In genomic region chr20:34675561-34675960, GRCh38 we compare ENCODE assay signal across 10 cellular contexts. TPM values are rescaled to one million over a fixed set of nuclear protein-coding genes. Genes with fewer than 3 reads are reported as not detected.
DNase-seq lines count a peak whose midpoint lies in the region; ATAC-seq and TF ChIP-seq lines count a peak whose summit lies in the region.
"Had no signal": no experiment of that assay in that cellular context is flagged by ENCODE, and none has a peak within 500 bp of the region (broad histone marks: within the 10 kb centered on the region; RNA-seq: fewer than 3 reads in every experiment).

No MANE protein-coding gene starts in this region.

- TF ChIP-seq CTCF in epithelial cell of esophagus (IDR thresholded peaks at IDR 0.05; ENCODE audit: insufficient read depth, low read depth, low read length, missing control alignments) (no peak), smooth muscle cell (IDR thresholded peaks at IDR 0.05; ENCODE audit: borderline replicate concordance, insufficient read depth, poor library complexity, severe bottlenecking) (no peak)

- WGBS in smooth muscle cell (ENCODE audit: low lambda C conversion rate), result 84% methylated on average over 3 of the region's 3 CpGs

- H3K4me1 Mint-ChIP-seq in activated T-cell treated with anti-CD3 and anti-CD28 coated beads, Interleukin-2, amount 50 U/mL, for 72 hours (ENCODE audit: low read depth), result peaks cover 44% of the 10 kb centered on the region
- H3K4me1 Mint-ChIP-seq in activated naive CD4-positive, alpha-beta T cell treated with anti-CD3 and anti-CD28 coated beads, Interleukin-2, amount 10 ng/mL, durations not matched to agents 7 days and 5 days, result peaks cover 20% of the 10 kb centered on the region

- H3K4me3 Mint-ChIP-seq in activated T-cell treated with anti-CD3 and anti-CD28 coated beads, Interleukin-2, amount 50 U/mL, for 72 hours, result peak overlapping the region; percentile 82 to 98
- H3K4me3 Mint-ChIP-seq in activated naive CD4-positive, alpha-beta T cell treated with anti-CD3 and anti-CD28 coated beads, Interleukin-2, amount 10 ng/mL, durations not matched to agents 7 days and 5 days, result no peak overlapping the region

- no peak overlapping the region for H3K27ac ChIP-seq in smooth muscle cell (ENCODE audit: low read depth)

- no peak overlapping the region for H3K9ac ChIP-seq in smooth muscle cell (ENCODE audit: low read depth)

- ATAC-seq in activated T-cell treated with anti-CD3 and anti-CD28 coated beads, Interleukin-2, amount 50 U/mL, for 72 hours (replicated peaks in 1 of 2), result no peak
- no peak for ATAC-seq in GM18511 (IDR thresholded peaks at IDR 0.05; ENCODE audit: unreplicated experiment)

- no peaks in the 10 kb centered on the region for H3K27me3 Mint-ChIP-seq in activated T-cell treated with anti-CD3 and anti-CD28 coated beads, Interleukin-2, amount 50 U/mL, for 72 hours (ENCODE audit: low read depth)
- no peaks in the 10 kb centered on the region for H3K27me3 Mint-ChIP-seq in activated naive CD4-positive, alpha-beta T cell treated with anti-CD3 and anti-CD28 coated beads, Interleukin-2, amount 10 ng/mL, durations not matched to agents 7 days and 5 days

- peaks cover 2 to 9% of the 10 kb centered on the region in 2 donors for H3K36me3 Mint-ChIP-seq in activated T-cell treated with anti-CD3 and anti-CD28 coated beads, Interleukin-2, amount 50 U/mL, for 72 hours (ENCODE audit: insufficient read depth in 2 of 2)
- H3K36me3 Mint-ChIP-seq in activated naive CD4-positive, alpha-beta T cell treated with anti-CD3 and anti-CD28 coated beads, Interleukin-2, amount 10 ng/mL, durations not matched to agents 7 days and 5 days, result no peaks in the 10 kb centered on the region

- no peaks in the 10 kb centered on the region for H3K27me3 ChIP-seq in smooth muscle cell (ENCODE audit: low read depth)
- H3K27me3 ChIP-seq: BE2C had no signal

- no peak overlapping the region for H3K27ac Mint-ChIP-seq in activated T-cell treated with anti-CD3 and anti-CD28 coated beads, Interleukin-2, amount 50 U/mL, for 72 hours
- H3K27ac Mint-ChIP-seq in activated naive CD4-positive, alpha-beta T cell treated with anti-CD3 and anti-CD28 coated beads, Interleukin-2, amount 10 ng/mL, durations not matched to agents 7 days and 5 days, result no peak overlapping the region

- H3K4me3 ChIP-seq in epithelial cell of esophagus (ENCODE audit: low read length) (peak overlapping the region; percentile 78), smooth muscle cell (peak overlapping the region; percentile 83)

- no peaks in the 10 kb centered on the region for H3K4me1 ChIP-seq in smooth muscle cell (ENCODE audit: low read depth)
- H3K4me1 ChIP-seq: BE2C had no signal

- H3K4me2 ChIP-seq in smooth muscle cell, result peak overlapping the region; percentile 90

- H3K36me3 ChIP-seq in smooth muscle cell (ENCODE audit: low read depth), result no peaks in the 10 kb centered on the region
- H3K36me3 ChIP-seq: BE2C had no signal

- H4K20me1 ChIP-seq in smooth muscle cell (ENCODE audit: low read depth), result no peaks in the 10 kb centered on the region

- H3K9me3 Mint-ChIP-seq in activated T-cell treated with anti-CD3 and anti-CD28 coated beads, Interleukin-2, amount 50 U/mL, for 72 hours, result no peaks in the 10 kb centered on the region
- H3K9me3 Mint-ChIP-seq in activated naive CD4-positive, alpha-beta T cell treated with anti-CD3 and anti-CD28 coated beads, Interleukin-2, amount 10 ng/mL, durations not matched to agents 7 days and 5 days, result no peaks in the 10 kb centered on the region

- no peak overlapping the region for H2AFZ ChIP-seq in smooth muscle cell (ENCODE audit: low read depth)

- no peaks in the 10 kb centered on the region for H3K9me3 ChIP-seq in smooth muscle cell (replicated peaks; ENCODE audit: low read depth)
- H3K9me3 ChIP-seq: BE2C had no signal

- H3F3A ChIP-seq in smooth muscle cell (ENCODE audit: low read depth), result no peaks in the 10 kb centered on the region

- DNase-seq in activated T-cell treated with anti-CD3 and anti-CD28 coated beads, Interleukin-2, amount 50 U/mL, for 72 hours, result no peak
- DNase-seq in activated T-cell treated with anti-CD3 and anti-CD28 coated beads, Interleukin-2, amount 50 U/mL, for 1 hour, result no peak
- peak; percentile 22 for DNase-seq in OCI-M1 (lab: John Stamatoyannopoulos, UW)
- DNase-seq in epithelial cell of esophagus (ENCODE audit: low read depth), result no peak
- no peak for DNase-seq in smooth muscle cell (lab: John Stamatoyannopoulos, UW; ENCODE audit: unreplicated experiment)
- no peak for DNase-seq in HuH-7.5 (ENCODE audit: low spot score)
- no peak for DNase-seq in activated naive CD4-positive, alpha-beta T cell treated with anti-CD3 and anti-CD28 coated beads, Interleukin-2, amount 10 ng/mL, durations not matched to agents 7 days and 5 days
- DNase-seq: activated CD4-positive, alpha-beta T cell treated with anti-CD3 and anti-CD28 coated beads for 48 hours; BE2C had no signal

- H3K79me2 ChIP-seq in smooth muscle cell (ENCODE audit: low read depth), result peaks cover 10% of the 10 kb centered on the region

- CTCF ChIA-PET in activated naive CD4-positive, alpha-beta T cell treated with anti-CD3 and anti-CD28 coated beads, Interleukin-2, amount 10 ng/mL, durations not matched to agents 7 days and 5 days (lab: Charles Lee), result no interaction called here

RNA-seq across cellular contexts. Expression of gene PIGU, which starts 1.3 kb away (rescaled TPM):
- total RNA-seq in activated T-cell treated with anti-CD3 and anti-CD28 coated beads, Interleukin-2, amount 50 U/mL, for 72 hours, result 10 to 100 TPM; 20.7 to 25.2 TPM
- total RNA-seq in smooth muscle cell, result 43.5 and 50.2 TPM in 2 replicates
- 32.0 and 46.5 TPM in 2 replicates for polyA plus RNA-seq in smooth muscle cell

RNA-seq across cellular contexts. Expression of gene TP53INP2, which starts 28.6 kb away (rescaled TPM):
- total RNA-seq in activated T-cell treated with anti-CD3 and anti-CD28 coated beads, Interleukin-2, amount 50 U/mL, for 72 hours, result 10 to 100 TPM in 1 of 2 donors, 1 to 10 TPM in 1; 9.9 to 10.2 TPM
- total RNA-seq in smooth muscle cell, result 11.7 and 13.1 TPM in 2 replicates
- polyA plus RNA-seq in smooth muscle cell, result 15.9 and 17.5 TPM in 2 replicates
